18 cellular contexts compared by ENCODE assay signal in genomic region chr14:72621387-72622065, GRCh38.
"Had no signal": no experiment of that assay in that cellular context is flagged by ENCODE, and none has a peak within 500 bp of the region (broad histone marks: within the 10 kb centered on the region; RNA-seq: fewer than 3 reads in every experiment).

No MANE protein-coding gene starts in this region.

- H3K4me3 Mint-ChIP-seq: activated naive CD4-positive, alpha-beta T cell treated with anti-CD3 and anti-CD28 coated beads for 36 hours; activated T-cell treated with anti-CD3 and anti-CD28 coated beads, Interleukin-2, amount 50 U/mL, for 4 hours; nephron; stimulated activated naive CD8-positive, alpha-beta T cell treated with anti-CD3 and anti-CD28 coated beads, Interleukin-15, Interleukin-2, amounts not matched to agents 100 ng/mL and 50 ng/mL, for 24 hours had no signal

- H3K27ac Mint-ChIP-seq: activated naive CD4-positive, alpha-beta T cell treated with anti-CD3 and anti-CD28 coated beads for 36 hours; stimulated activated naive CD8-positive, alpha-beta T cell treated with anti-CD3 and anti-CD28 coated beads, Interleukin-15, Interleukin-2, amounts not matched to agents 100 ng/mL and 50 ng/mL, for 24 hours had no signal

- H3K36me3 ChIP-seq: gastroesophageal sphincter, heart left ventricle, prostate gland, tibial nerve had no signal

- H3K9me3 ChIP-seq: body of pancreas, gastroesophageal sphincter, prostate gland had no signal

- H3K4me3 ChIP-seq: body of pancreas, gastroesophageal sphincter, heart left ventricle, prostate gland, tibial nerve had no signal

- DNase-seq: activated CD4-positive, alpha-beta T cell treated with anti-CD3 and anti-CD28 coated beads, Interleukin-2, amount 50 U/mL, for 1 hour; activated CD8-positive, alpha-beta memory T cell treated with anti-CD3 and anti-CD28 coated beads, Interleukin-2, amount 50 U/mL, for 4 hours; activated naive CD4-positive, alpha-beta T cell treated with anti-CD3 and anti-CD28 coated beads for 36 hours; activated T-cell treated with anti-CD3 and anti-CD28 coated beads, Interleukin-2, amount 50 U/mL, for 4 hours; body of pancreas; caudate nucleus; heart left ventricle; left cardiac atrium; nucleus accumbens; T1000 had no signal

- H3K4me1 ChIP-seq: body of pancreas, prostate gland had no signal

- ATAC-seq: activated CD4-positive, CD25-positive, alpha-beta regulatory T cell treated with anti-CD3 and anti-CD28 coated beads, Interleukin-2, amount 50 U/mL, for 24 hours; activated T-cell treated with anti-CD3 and anti-CD28 coated beads, Interleukin-2, amount 50 U/mL, for 4 hours; body of pancreas; esophagus mucosa; gastroesophageal sphincter; heart left ventricle; left cardiac atrium; right cardiac atrium had no signal

- H3K27ac ChIP-seq: body of pancreas, gastroesophageal sphincter, heart left ventricle, prostate gland, tibial nerve had no signal

- H3K9me3 Mint-ChIP-seq: stimulated activated naive CD8-positive, alpha-beta T cell treated with anti-CD3 and anti-CD28 coated beads, Interleukin-15, Interleukin-2, amounts not matched to agents 100 ng/mL and 50 ng/mL, for 24 hours had no signal

- H3K27me3 ChIP-seq: body of pancreas, gastroesophageal sphincter, heart left ventricle, tibial nerve had no signal
